Comparison of ENCODE assay signal across 8 cellular contexts in the genomic region with DNA sequence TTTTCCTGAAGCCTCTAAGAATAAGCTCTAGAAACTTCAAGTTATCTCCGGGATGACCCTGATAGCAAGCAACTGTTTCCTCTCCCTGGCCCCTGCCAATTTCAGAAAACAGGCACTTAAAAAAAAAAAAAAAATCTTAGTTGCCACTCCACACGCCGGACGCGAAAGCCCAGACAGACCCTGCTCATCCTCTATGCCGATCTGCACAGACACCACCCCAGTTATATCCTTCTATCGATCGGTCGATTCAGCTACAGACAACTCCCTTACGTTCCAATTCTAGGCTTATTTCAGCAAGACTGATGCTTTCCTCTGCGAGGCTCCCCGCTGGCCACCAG. TPM values are rescaled to one million over a fixed set of nuclear protein-coding genes. Genes with fewer than 3 reads are reported as not detected.
A peak's percentile ranks its signal among the peaks of the same experiment; 100 is the strongest.
DNase-seq lines count a peak whose midpoint lies in the region; TF ChIP-seq lines count a peak whose summit lies in the region.

No MANE protein-coding gene starts in this region.

- intact Hi-C loops in ascending aorta (cut with DNase I) = no loop called here
- intact Hi-C loops in thyroid gland (cut with DNase I) = no loop called here

- H3K4me1 ChIP-seq in ascending aorta (peaks cover 0 to 10% of the 10 kb centered on the region in 2 donors), thyroid gland (peaks cover 5 to 9% of the 10 kb centered on the region in 2 donors)

- peak; percentile 41 for DNase-seq in NCI-H82 treated with DMSO at 0.1 percent for 48 hours (lab: John Stamatoyannopoulos, UW; ENCODE audit: unreplicated experiment)
- no peak for DNase-seq in NCI-H82 (lab: John Stamatoyannopoulos, UW)
- DNase-seq in ascending aorta (ENCODE audit: low spot score in 2 of 2) = no peak
- DNase-seq in kidney epithelial cell (ENCODE audit: low read depth) = no peak
- no peak for DNase-seq in thyroid gland
- no peak for DNase-seq in SKM-1 treated with dmso at 0.1 percent for 144 hours (lab: John Stamatoyannopoulos, UW; ENCODE audit: unreplicated experiment)
- DNase-seq in stimulated activated CD4-positive, alpha-beta T cell treated with anti-CD3 and anti-CD28 coated beads, Interleukin-2, amount 100 ng/mL, for 24 hours = no peak
- no peak for DNase-seq in stimulated activated CD4-positive, alpha-beta T cell treated with anti-CD3 and anti-CD28 coated beads, Interleukin-4, amount 100 ng/mL, for 4 hours

- peaks cover 0 to 4% of the 10 kb centered on the region in 2 donors for H3K36me3 ChIP-seq in ascending aorta
- H3K36me3 ChIP-seq in kidney epithelial cell (ENCODE audit: control insufficient read depth, insufficient read depth, low read length) = no peaks in the 10 kb centered on the region
- H3K36me3 ChIP-seq in thyroid gland = no peaks in the 10 kb centered on the region

- WGBS in thyroid gland, 2 donors = 0 to 1% methylated on average over 12 of the region's 12 CpGs

- H3K27me3 ChIP-seq in ascending aorta (no peaks in the 10 kb centered on the region), kidney epithelial cell (ENCODE audit: control insufficient read depth, insufficient read depth, low read length) (no peaks in the 10 kb centered on the region), thyroid gland (no peaks in the 10 kb centered on the region)

- no peaks in the 10 kb centered on the region for H3K9me3 ChIP-seq in ascending aorta
- no peaks in the 10 kb centered on the region for H3K9me3 ChIP-seq in thyroid gland

- TF ChIP-seq POLR2A in thyroid gland (IDR thresholded peaks at IDR 0.05) = no peak

- no peak for TF ChIP-seq CTCF in ascending aorta (IDR thresholded peaks at IDR 0.05)
- no peak for TF ChIP-seq CTCF in kidney epithelial cell (IDR thresholded peaks at IDR 0.05; ENCODE audit: insufficient read depth, low read length, poor library complexity, severe bottlenecking)
- TF ChIP-seq CTCF in thyroid gland (IDR thresholded peaks at IDR 0.05) = no peak

- H3K27ac ChIP-seq in ascending aorta = peak overlapping the region; percentile 97 to 100
- H3K27ac ChIP-seq in thyroid gland = peak overlapping the region; percentile 85 to 99 (median 96)

- H3K4me3 ChIP-seq in ascending aorta = peak overlapping the region; percentile 84 to 100
- H3K4me3 ChIP-seq in kidney epithelial cell (ENCODE audit: low read depth, low read length) = peak overlapping the region; percentile 85
- H3K4me3 ChIP-seq in thyroid gland (replicated peaks in 1 of 3) = peak overlapping the region; percentile 76 to 91 (median 85)

RNA-seq across cellular contexts. Expression of a gene that starts 1.6 kb away (rescaled TPM):
- total RNA-seq in ascending aorta (8.9 TPM), kidney epithelial cell (16.7 and 16.8 TPM in 2 replicates), thyroid gland (10 to 100 TPM; 19.3 to 25.8 (median 24.5) TPM)

RNA-seq across cellular contexts. Expression of a gene that starts 23.3 kb away (rescaled TPM):
- total RNA-seq in ascending aorta (not detected), kidney epithelial cell (not detected in 2 replicates), thyroid gland (under 1 TPM in 2 of 4 donors, not detected in 2; 0.22 to 0.27 TPM)

RNA-seq across cellular contexts. Expression of a gene that starts 34.5 kb away (rescaled TPM):
- 73.1 TPM for total RNA-seq in ascending aorta
- total RNA-seq in kidney epithelial cell = 152 and 161 TPM in 2 replicates
- total RNA-seq in thyroid gland = 100 to 1,000 TPM; 114 to 133 (median 116) TPM

RNA-seq across cellular contexts. Expression of a gene that starts 38.3 kb away (rescaled TPM):
- total RNA-seq in ascending aorta (3.7 TPM), kidney epithelial cell (1.0 and 1.4 TPM in 2 replicates), thyroid gland (10 to 100 TPM in 1 of 4 donors, 1 to 10 TPM in 3; 2.7 to 11.7 (median 4.3) TPM)

RNA-seq across cellular contexts. Expression of a gene that starts 48.1 kb away (rescaled TPM):
- total RNA-seq in ascending aorta = 0.64 TPM
- 1.8 and 2.4 TPM in 2 replicates for total RNA-seq in kidney epithelial cell
- 1 to 10 TPM; 2.9 to 7.9 (median 5.4) TPM for total RNA-seq in thyroid gland
